In the genomic region with DNA sequence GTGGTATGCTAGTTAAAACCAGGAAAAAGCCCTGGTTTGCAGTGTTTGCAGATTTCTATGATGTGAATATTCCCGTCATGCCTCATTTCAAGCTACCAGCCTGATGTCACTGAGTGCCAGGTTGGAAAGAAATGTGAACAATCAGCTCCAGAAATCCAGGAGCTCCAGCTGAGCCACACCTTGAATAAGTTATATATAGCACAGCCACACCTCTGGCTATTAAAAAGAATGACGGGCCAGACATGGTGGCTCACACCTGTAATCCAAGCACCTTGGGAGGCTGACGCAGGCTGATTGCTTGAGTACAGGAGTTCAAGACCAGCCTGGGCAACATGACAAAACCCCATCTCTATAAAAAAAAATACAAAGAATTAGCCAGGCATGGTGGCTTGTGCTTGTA, we compare ENCODE assay signal across 27 cellular contexts. TPM values are rescaled to one million over a fixed set of nuclear protein-coding genes. Genes with fewer than 3 reads are reported as not detected.
DNase-seq lines count a peak whose midpoint lies in the region; ATAC-seq and TF ChIP-seq lines count a peak whose summit lies in the region.
"Had no signal": no experiment of that assay in that cellular context is flagged by ENCODE, and none has a peak within 500 bp of the region (broad histone marks: within the 10 kb centered on the region; RNA-seq: fewer than 3 reads in every experiment).

No MANE protein-coding gene starts in this region.

- H3K4me3 Mint-ChIP-seq in activated CD4-positive, alpha-beta memory T cell treated with anti-CD3 and anti-CD28 coated beads, Interleukin-2, amount 10 ng/mL, durations not matched to agents 7 days and 5 days: no peak overlapping the region
- H3K4me3 Mint-ChIP-seq in activated CD4-positive, alpha-beta memory T cell treated with anti-CD3 and anti-CD28 coated beads for 36 hours: no peak overlapping the region
- H3K4me3 Mint-ChIP-seq: activated CD8-positive, alpha-beta T cell treated with anti-CD3 and anti-CD28 coated beads for 36 hours; activated naive CD8-positive, alpha-beta T cell treated with anti-CD3 and anti-CD28 coated beads for 36 hours; B cell; CD4-positive, alpha-beta memory T cell; natural killer cell treated with Interleukin-12 subunit alpha and Interleukin-12 subunit beta and Interleukin-15 and Interleukin-18, amount 100 ng/mL, for 72 hours; stimulated activated effector memory CD8-positive, alpha-beta T cell treated with anti-CD3 and anti-CD28 coated beads, Interleukin-12 subunit alpha, Interleukin-12 subunit beta, amount 100 ng/mL, for 72 hours; T-helper 1 cell treated with Interleukin-12 subunit alpha and Interleukin-12 subunit beta and Interleukin-4 antibody, amounts not matched to agents 30 μg/mL and 1 μg/mL, for 36 hours had no signal

- POLR2A ChIA-PET in activated CD4-positive, alpha-beta memory T cell treated with anti-CD3 and anti-CD28 coated beads, Interleukin-2, amount 10 ng/mL, durations not matched to agents 7 days and 5 days (lab: Charles Lee): no interaction called here
- POLR2A ChIA-PET in activated CD4-positive, alpha-beta memory T cell treated with anti-CD3 and anti-CD28 coated beads for 36 hours (lab: Charles Lee): no interaction called here
- POLR2A ChIA-PET in IMR-90 (lab: Charles Lee; ENCODE audit: unreplicated experiment): no interaction called here
- POLR2A ChIA-PET in RWPE1 (lab: Yijun Ruan, JAX; ENCODE audit: low non-redundant PET): interaction anchor here (0.6 kb wide), 1 partner anchor 358 kb away, joined by 4 read pairs; a partner anchor contains a TSS

- H2BK120ac ChIP-seq in IMR-90 (ENCODE audit: low read depth, low read length): no peak overlapping the region

- H2AK9ac ChIP-seq in IMR-90 (replicated peaks; ENCODE audit: low read depth, low read length, poor library complexity): no peak overlapping the region

- no peak overlapping the region for H3K4ac ChIP-seq in IMR-90 (ENCODE audit: low read depth, low read length)

- no peak overlapping the region for H2AFZ ChIP-seq in IMR-90 (replicated peaks; ENCODE audit: low read length, poor library complexity)

- peaks cover 52% of the 10 kb centered on the region for H3K27me3 Mint-ChIP-seq in activated CD4-positive, alpha-beta memory T cell treated with anti-CD3 and anti-CD28 coated beads, Interleukin-2, amount 10 ng/mL, durations not matched to agents 7 days and 5 days
- H3K27me3 Mint-ChIP-seq in activated CD4-positive, alpha-beta memory T cell treated with anti-CD3 and anti-CD28 coated beads for 36 hours: peaks cover 15% of the 10 kb centered on the region

- H3K9me3 ChIP-seq in IMR-90 (ENCODE audit: control insufficient read depth, insufficient read depth, low read length) (no peaks in the 10 kb centered on the region), lung (ENCODE audit: control insufficient read depth in 2 of 2, insufficient read depth in 1 of 2, low read length in 1 of 2) (no peaks in the 10 kb centered on the region), gastrocnemius medialis (no peaks in the 10 kb centered on the region)

- no peaks in the 10 kb centered on the region for H3K4me1 Mint-ChIP-seq in activated CD4-positive, alpha-beta memory T cell treated with anti-CD3 and anti-CD28 coated beads, Interleukin-2, amount 10 ng/mL, durations not matched to agents 7 days and 5 days
- peaks cover 3% of the 10 kb centered on the region for H3K4me1 Mint-ChIP-seq in activated CD4-positive, alpha-beta memory T cell treated with anti-CD3 and anti-CD28 coated beads for 36 hours (ENCODE audit: low read depth)
- H3K4me1 Mint-ChIP-seq: activated naive CD8-positive, alpha-beta T cell treated with anti-CD3 and anti-CD28 coated beads for 36 hours; stimulated activated effector memory CD8-positive, alpha-beta T cell treated with anti-CD3 and anti-CD28 coated beads, Interleukin-12 subunit alpha, Interleukin-12 subunit beta, amount 100 ng/mL, for 72 hours had no signal

- H3K18ac ChIP-seq in IMR-90 (ENCODE audit: low read depth, low read length): no peak overlapping the region

- intact Hi-C loops in activated CD4-positive, alpha-beta memory T cell treated with anti-CD3 and anti-CD28 coated beads for 36 hours (cut with micrococcal nuclease): no loop called here
- intact Hi-C loops in IMR-90 (cut with micrococcal nuclease): no loop called here
- intact Hi-C loops in gastrocnemius medialis (cut with DNase I; ENCODE audit: low total_unique reads): no loop called here

- no TSS peak for BruUV-seq in IMR-90 (replicated peaks; lab: Mats Ljungman, UMichigan)

- H2BK15ac ChIP-seq in IMR-90 (ENCODE audit: low read depth, low read length): no peak overlapping the region

- ATAC-seq in IMR-90 (ENCODE audit: low read depth) (no peak), lung (ENCODE audit: insufficient read depth, low FRiP score) (no peak), GM21367 (IDR thresholded peaks at IDR 0.05; ENCODE audit: unreplicated experiment) (no peak), GM18870 (IDR thresholded peaks at IDR 0.05; ENCODE audit: unreplicated experiment) (no peak), gastrocnemius medialis (no peak)
- ATAC-seq: activated CD8-positive, alpha-beta T cell treated with anti-CD3 and anti-CD28 coated beads for 36 hours; natural killer cell treated with Interleukin-12 subunit alpha and Interleukin-12 subunit beta and Interleukin-15 and Interleukin-18, amount 100 ng/mL, for 72 hours; SK-N-SH treated with all-trans-retinoic acid at 6 μM for 48 hours; stimulated activated effector memory CD8-positive, alpha-beta T cell treated with anti-CD3 and anti-CD28 coated beads, Interleukin-12 subunit alpha, Interleukin-12 subunit beta, amount 100 ng/mL, for 72 hours had no signal

- H3K79me1 ChIP-seq in IMR-90 (ENCODE audit: low read depth in 1 of 2, low read length in 2 of 2): peaks cover 0 to 9% of the 10 kb centered on the region in 2 experiments; a peak in 2 of 4 replicates

- peaks cover 11% of the 10 kb centered on the region for H3K9me1 ChIP-seq in IMR-90 (ENCODE audit: insufficient read depth, low read length)

- no peak overlapping the region for H3K27ac Mint-ChIP-seq in activated CD4-positive, alpha-beta memory T cell treated with anti-CD3 and anti-CD28 coated beads, Interleukin-2, amount 10 ng/mL, durations not matched to agents 7 days and 5 days
- H3K27ac Mint-ChIP-seq in activated CD4-positive, alpha-beta memory T cell treated with anti-CD3 and anti-CD28 coated beads for 36 hours: no peak overlapping the region
- H3K27ac Mint-ChIP-seq: activated CD8-positive, alpha-beta T cell treated with anti-CD3 and anti-CD28 coated beads for 36 hours; activated naive CD8-positive, alpha-beta T cell treated with anti-CD3 and anti-CD28 coated beads for 36 hours; B cell; CD4-positive, alpha-beta memory T cell; natural killer cell treated with Interleukin-12 subunit alpha and Interleukin-12 subunit beta and Interleukin-15 and Interleukin-18, amount 100 ng/mL, for 72 hours; stimulated activated effector memory CD8-positive, alpha-beta T cell treated with anti-CD3 and anti-CD28 coated beads, Interleukin-12 subunit alpha, Interleukin-12 subunit beta, amount 100 ng/mL, for 72 hours; T-helper 1 cell treated with Interleukin-12 subunit alpha and Interleukin-12 subunit beta and Interleukin-4 antibody, amounts not matched to agents 30 μg/mL and 1 μg/mL, for 36 hours had no signal

- H3K4me3 ChIP-seq in IMR-90 (ENCODE audit: insufficient read depth, low read depth, low read length): no peak overlapping the region
- no peak overlapping the region for H3K4me3 ChIP-seq in lung
- H3K4me3 ChIP-seq in gastrocnemius medialis: no peak overlapping the region
- H3K4me3 ChIP-seq: coronary artery had no signal

- H2AK5ac ChIP-seq in IMR-90 (ENCODE audit: low read depth, low read length): peak overlapping the region; percentile 62; the same call in 1 of the 2 replicates

- no peak overlapping the region for H3K23ac ChIP-seq in IMR-90 (ENCODE audit: low read depth, low read length)

- TF ChIP-seq CTCF in IMR-90 (conservative IDR thresholded peaks at IDR 0.05; ENCODE audit: low read depth, low read length): no peak
- no peak for TF ChIP-seq CTCF in RWPE1 (conservative IDR thresholded peaks at IDR 0.05; ENCODE audit: low read depth)
- TF ChIP-seq CTCF in lung (IDR thresholded peaks at IDR 0.05; ENCODE audit: control extremely low read depth, extremely low read depth): no peak
- TF ChIP-seq CTCF in gastrocnemius medialis (IDR thresholded peaks at IDR 0.05 in 4 of 5, conservative IDR thresholded peaks at IDR 0.05 in 1 of 5): no peak

- WGBS in IMR-90 (ENCODE audit: extremely low coverage in 2 of 2, insufficient read length in 1 of 2), 2 experiments: 100% methylated on average over 1 of the region's 3 CpGs; no CpG with 5 or more reads in 1 of the 2 experiments
- WGBS in lung, 2 donors: 73 to 83% methylated on average over 3 of the region's 3 CpGs

- in situ Hi-C loops in IMR-90 (cut with MboI; ENCODE audit: low sequenced_read_pairs): loop anchor here (25.0 kb wide), 1 partner anchor 557 kb away; a partner anchor contains a TSS
- in situ Hi-C loops in gastrocnemius medialis (cut with MboI; ENCODE audit: low sequenced_read_pairs in 4 of 4): no loop called here

- no peaks in the 10 kb centered on the region for H3K36me3 ChIP-seq in IMR-90 (ENCODE audit: control insufficient read depth, insufficient read depth, low read length)
- no peaks in the 10 kb centered on the region for H3K36me3 ChIP-seq in lung (ENCODE audit: control insufficient read depth in 2 of 2, insufficient read depth in 2 of 2, low read length in 2 of 2)
- no peaks in the 10 kb centered on the region for H3K36me3 ChIP-seq in gastrocnemius medialis

- H3K4me2 ChIP-seq in IMR-90 (ENCODE audit: low read depth, low read length): no peak overlapping the region

- DNase-seq in activated CD4-positive, alpha-beta memory T cell treated with anti-CD3 and anti-CD28 coated beads, Interleukin-2, amount 10 ng/mL, durations not matched to agents 7 days and 5 days: peak; percentile 0
- no peak for DNase-seq in activated CD4-positive, alpha-beta memory T cell treated with anti-CD3 and anti-CD28 coated beads for 36 hours
- DNase-seq in IMR-90 (no peak), RWPE1 (ENCODE audit: low spot score) (peak; percentile 21), lung (ENCODE audit: low spot score) (peak; percentile 16), gastrocnemius medialis (no peak)
- DNase-seq: ACHN; activated CD4-positive, CD25-positive, alpha-beta regulatory T cell treated with anti-CD3 and anti-CD28 coated beads, Interleukin-2, amount 50 U/mL, for 72 hours; activated CD8-positive, alpha-beta T cell treated with anti-CD3 and anti-CD28 coated beads for 36 hours; activated effector memory CD4-positive, alpha-beta T cell treated with Interleukin-2 at 50 U/mL for 16 hours; activated naive CD8-positive, alpha-beta T cell treated with anti-CD3 and anti-CD28 coated beads for 36 hours; anterior cingulate cortex; CD4-positive, alpha-beta memory T cell; effector memory CD4-positive, alpha-beta T cell; MM.1S; NCI-H1105 treated with DMSO at 0.1 percent for 48 hours; NCI-H2081; NCI-H446; trophoblast cell had no signal

- no peak overlapping the region for H4K8ac ChIP-seq in IMR-90 (ENCODE audit: low read depth in 2 of 2, low read length in 2 of 2)

- H4K91ac ChIP-seq in IMR-90 (ENCODE audit: insufficient read depth, low read depth, low read length): no peak overlapping the region

- H3K27me3 ChIP-seq in IMR-90 (ENCODE audit: control insufficient read depth, insufficient read depth, low read length): no peaks in the 10 kb centered on the region
- H3K27me3 ChIP-seq in lung (ENCODE audit: control insufficient read depth, insufficient read depth): no peaks in the 10 kb centered on the region
- H3K27me3 ChIP-seq in gastrocnemius medialis: peaks cover 20 to 21% (median 21%) of the 10 kb centered on the region in 3 donors

- H2BK5ac ChIP-seq in IMR-90 (ENCODE audit: low read depth, low read length, poor library complexity, severe bottlenecking): no peak overlapping the region

- H3K9me3 Mint-ChIP-seq in activated CD4-positive, alpha-beta memory T cell treated with anti-CD3 and anti-CD28 coated beads, Interleukin-2, amount 10 ng/mL, durations not matched to agents 7 days and 5 days: no peaks in the 10 kb centered on the region
- no peaks in the 10 kb centered on the region for H3K9me3 Mint-ChIP-seq in activated CD4-positive, alpha-beta memory T cell treated with anti-CD3 and anti-CD28 coated beads for 36 hours
- H3K9me3 Mint-ChIP-seq: activated CD8-positive, alpha-beta T cell treated with anti-CD3 and anti-CD28 coated beads for 36 hours; activated naive CD8-positive, alpha-beta T cell treated with anti-CD3 and anti-CD28 coated beads for 36 hours; CD4-positive, alpha-beta memory T cell; natural killer cell treated with Interleukin-12 subunit alpha and Interleukin-12 subunit beta and Interleukin-15 and Interleukin-18, amount 100 ng/mL, for 72 hours; stimulated activated effector memory CD8-positive, alpha-beta T cell treated with anti-CD3 and anti-CD28 coated beads, Interleukin-12 subunit alpha, Interleukin-12 subunit beta, amount 100 ng/mL, for 72 hours; T-helper 1 cell treated with Interleukin-12 subunit alpha and Interleukin-12 subunit beta and Interleukin-4 antibody, amounts not matched to agents 30 μg/mL and 1 μg/mL, for 36 hours had no signal

- dilution Hi-C loops in IMR-90 (cut with HindIII; ENCODE audit: low sequenced_read_pairs, unreplicated experiment): no loop called here

- TF ChIP-seq RAD21 in IMR-90 (IDR thresholded peaks at IDR 0.05; ENCODE audit: low read length): no peak

- H2BK20ac ChIP-seq in IMR-90 (ENCODE audit: low read depth, low read length): no peak overlapping the region

- H3K27ac ChIP-seq in IMR-90 (ENCODE audit: insufficient read depth, low read length) (no peak overlapping the region), RWPE1 (no peak overlapping the region), lung (ENCODE audit: low read depth in 1 of 2, low read length in 1 of 2) (no peak overlapping the region), gastrocnemius medialis (no peak overlapping the region)
- H3K27ac ChIP-seq: coronary artery had no signal

- H3K14ac ChIP-seq in IMR-90 (replicated peaks; ENCODE audit: low read depth, low read length): no peak overlapping the region

- no peak overlapping the region for H3K56ac ChIP-seq in IMR-90 (ENCODE audit: extremely low read depth, insufficient read depth, low read length)

- CTCF ChIA-PET in activated CD4-positive, alpha-beta memory T cell treated with anti-CD3 and anti-CD28 coated beads, Interleukin-2, amount 10 ng/mL, durations not matched to agents 7 days and 5 days (lab: Charles Lee): no interaction called here
- CTCF ChIA-PET in activated CD4-positive, alpha-beta memory T cell treated with anti-CD3 and anti-CD28 coated beads for 36 hours (lab: Charles Lee): interaction anchor here (0.7 to 1.3 kb wide), 2 partner anchors 21 to 240 kb away, joined by 3 to 4 read pairs; no protein-coding TSS in a partner anchor
- CTCF ChIA-PET in IMR-90 (lab: Yijun Ruan, JAX): no interaction called here
- CTCF ChIA-PET in RWPE1 (lab: Yijun Ruan, JAX): interaction anchor here (0.6 kb wide), 2 partner anchors 59 to 149 kb away, joined by 3 read pairs; no protein-coding TSS in a partner anchor

- no peak overlapping the region for H3K9ac ChIP-seq in IMR-90 (ENCODE audit: low read depth, low read length)

- TF ChIP-seq POLR2A in IMR-90 (IDR thresholded peaks at IDR 0.05; ENCODE audit: low read depth, low read length) (no peak), gastrocnemius medialis (IDR thresholded peaks at IDR 0.05) (no peak)

- no peak overlapping the region for H4K5ac ChIP-seq in IMR-90 (ENCODE audit: low read depth, low read length)

- no peaks in the 10 kb centered on the region for H4K20me1 ChIP-seq in IMR-90 (ENCODE audit: insufficient read depth, low read length)

- peaks cover 23% of the 10 kb centered on the region for H3K4me1 ChIP-seq in IMR-90 (ENCODE audit: control insufficient read depth, insufficient read depth, low read length)
- H3K4me1 ChIP-seq in lung (ENCODE audit: control insufficient read depth in 2 of 2, insufficient read depth in 2 of 2, low read length in 2 of 2): no peaks in the 10 kb centered on the region
- H3K4me1 ChIP-seq in gastrocnemius medialis: peaks cover 0 to 5% of the 10 kb centered on the region in 2 donors

- H3K36me3 Mint-ChIP-seq in activated CD4-positive, alpha-beta memory T cell treated with anti-CD3 and anti-CD28 coated beads, Interleukin-2, amount 10 ng/mL, durations not matched to agents 7 days and 5 days (ENCODE audit: low read depth): no peaks in the 10 kb centered on the region
- no peaks in the 10 kb centered on the region for H3K36me3 Mint-ChIP-seq in activated CD4-positive, alpha-beta memory T cell treated with anti-CD3 and anti-CD28 coated beads for 36 hours
- H3K36me3 Mint-ChIP-seq: activated naive CD8-positive, alpha-beta T cell treated with anti-CD3 and anti-CD28 coated beads for 36 hours; CD4-positive, alpha-beta memory T cell; natural killer cell treated with Interleukin-12 subunit alpha and Interleukin-12 subunit beta and Interleukin-15 and Interleukin-18, amount 100 ng/mL, for 72 hours; stimulated activated effector memory CD8-positive, alpha-beta T cell treated with anti-CD3 and anti-CD28 coated beads, Interleukin-12 subunit alpha, Interleukin-12 subunit beta, amount 100 ng/mL, for 72 hours had no signal

RNA-seq across cellular contexts. Expression of a gene that starts 18.7 kb away (rescaled TPM):
- 10 to 100 TPM; 34.9 to 37.2 TPM for total RNA-seq in activated CD4-positive, alpha-beta memory T cell treated with anti-CD3 and anti-CD28 coated beads, Interleukin-2, amount 10 ng/mL, durations not matched to agents 7 days and 5 days
- total RNA-seq in activated CD4-positive, alpha-beta memory T cell treated with anti-CD3 and anti-CD28 coated beads for 36 hours: 10 to 100 TPM; 33.9 to 35.9 TPM
- total RNA-seq in IMR-90 (2012; rRNA removed) (21.7 and 28.1 TPM in 2 replicates), lung (10 to 100 TPM; 30.1 to 60.0 TPM), gastrocnemius medialis (10 to 100 TPM in 3 of 4 donors, 1 to 10 TPM in 1; 9.2 to 23.0 (median 20.1) TPM)
- polyA plus RNA-seq in IMR-90 (2012; rRNA removed) (5.7 and 8.5 TPM in 2 replicates), lung (10 to 100 TPM in 1 of 2 donors, 1 to 10 TPM in 1; 7.1 to 13.5 TPM)
- polyA plus RNA-seq in IMR-90 (2012; cell fraction: cytosol; rRNA removed): 1.8 and 1.9 TPM in 2 replicates
- 7.5 and 25.7 TPM in 2 replicates for polyA plus RNA-seq in IMR-90 (2012; cell fraction: nucleus; rRNA removed; ENCODE audit: low replicate concordance)

Comparison
In these comparisons a context has a peak if more than half of its experiments do, and no peak if none do; other contexts are left out.
1. DNase-seq: peak in activated CD4-positive, alpha-beta memory T cell treated with anti-CD3 and anti-CD28 coated beads, Interleukin-2, amount 10 ng/mL, durations not matched to agents 7 days and 5 days (single experiment), RWPE1 (single experiment) and lung (single experiment); none in activated CD4-positive, alpha-beta memory T cell treated with anti-CD3 and anti-CD28 coated beads for 36 hours (single experiment), IMR-90 (single experiment) and gastrocnemius medialis (0 of 2).
2. CTCF ChIA-PET loops: an anchor here in activated CD4-positive, alpha-beta memory T cell treated with anti-CD3 and anti-CD28 coated beads for 36 hours (0.7 to 1.3 kb wide) and RWPE1 (0.6 kb wide); none called in activated CD4-positive, alpha-beta memory T cell treated with anti-CD3 and anti-CD28 coated beads, Interleukin-2, amount 10 ng/mL, durations not matched to agents 7 days and 5 days and IMR-90.